ENCODE assay signal across 7 cellular contexts in the genomic region with DNA sequence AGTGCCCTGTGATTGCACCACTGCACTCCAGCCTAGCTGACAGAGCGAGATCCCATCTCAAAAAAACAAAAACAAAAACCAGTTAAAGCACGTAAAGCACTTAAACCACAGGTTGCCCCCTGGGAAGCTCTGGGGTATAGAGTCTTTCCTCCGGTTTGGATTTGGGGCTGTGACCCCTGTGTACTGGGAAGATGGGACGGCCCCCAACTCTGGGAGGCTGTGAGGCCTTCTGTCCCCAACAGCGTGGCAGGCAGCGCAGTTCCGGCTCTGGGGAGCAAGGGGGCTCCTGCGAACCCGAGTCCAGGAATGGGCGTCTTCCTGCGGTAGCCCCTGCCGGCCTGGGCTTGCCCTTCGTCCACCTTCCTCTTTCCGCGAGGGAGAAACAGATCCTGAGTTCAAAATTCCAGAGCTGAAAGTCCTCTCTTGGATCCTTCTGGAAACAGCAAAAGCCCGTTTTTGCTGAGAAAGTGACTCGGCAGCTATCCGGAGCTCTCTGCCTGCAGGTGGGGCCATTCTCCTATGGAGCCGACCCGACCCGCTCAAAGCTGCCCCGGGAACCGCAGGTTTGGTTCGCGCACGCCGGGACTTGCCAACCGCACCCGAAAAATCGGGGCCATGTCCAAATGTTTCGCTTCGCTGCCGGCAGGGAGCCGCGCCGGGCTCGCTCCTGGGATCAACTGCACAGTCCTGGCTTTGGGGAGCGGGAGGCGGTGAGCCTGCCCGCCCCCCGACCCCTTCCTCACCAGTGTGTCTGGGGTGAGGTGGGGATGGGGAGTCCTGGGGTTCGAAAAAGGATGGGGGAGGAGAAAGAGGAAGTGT. TPM values are rescaled to one million over a fixed set of nuclear protein-coding genes. Genes with fewer than 3 reads are reported as not detected.
DNase-seq lines count a peak whose midpoint lies in the region; ATAC-seq and TF ChIP-seq lines count a peak whose summit lies in the region.

No MANE protein-coding gene starts in this region.

- in situ Hi-C loops in GM13977 (cut with MboI; ENCODE audit: low pct_unique_long_range_greater_than_20kb, low sequenced_read_pairs, unreplicated experiment) = no loop called here

- WGBS in heart left ventricle, 4 donors = 8 to 21% (median 14%) methylated on average over 22 to 42 of the region's 42 CpGs
- 9% methylated on average over 42 of the region's 42 CpGs for WGBS in aorta, 2 donors

- H3K4me1 Mint-ChIP-seq in activated naive CD8-positive, alpha-beta T cell treated with anti-CD3 and anti-CD28 coated beads for 36 hours = peaks cover 9% of the 10 kb centered on the region

- H3K27me3 ChIP-seq in heart left ventricle (peaks cover 0 to 6% (median 0%) of the 10 kb centered on the region in 9 donors), aorta (ENCODE audit: control insufficient read depth in 1 of 2, insufficient read depth in 2 of 2, low read length in 1 of 2) (no peaks in the 10 kb centered on the region)

- H3K9me3 Mint-ChIP-seq in activated naive CD8-positive, alpha-beta T cell treated with anti-CD3 and anti-CD28 coated beads for 36 hours = no peaks in the 10 kb centered on the region

- peak overlapping the region; percentile 73 for H3K4me3 Mint-ChIP-seq in activated naive CD8-positive, alpha-beta T cell treated with anti-CD3 and anti-CD28 coated beads for 36 hours

- H3K36me3 Mint-ChIP-seq in activated naive CD8-positive, alpha-beta T cell treated with anti-CD3 and anti-CD28 coated beads for 36 hours = no peaks in the 10 kb centered on the region

- no peak overlapping the region for H3K27ac Mint-ChIP-seq in activated naive CD8-positive, alpha-beta T cell treated with anti-CD3 and anti-CD28 coated beads for 36 hours

- H3K4me1 ChIP-seq in heart left ventricle = peaks cover 0 to 28% (median 13%) of the 10 kb centered on the region in 12 donors
- H3K4me1 ChIP-seq in aorta (ENCODE audit: control insufficient read depth in 1 of 2, insufficient read depth in 2 of 2, low read length in 2 of 2) = no peaks in the 10 kb centered on the region

- ATAC-seq in heart left ventricle (peak; percentile 50 to 87 (median 80)), aorta (ENCODE audit: low FRiP score) (peak; percentile 79), HG02840 (IDR thresholded peaks at IDR 0.05; ENCODE audit: low FRiP score, unreplicated experiment) (no peak)

- no peak for TF ChIP-seq POLR2A in heart left ventricle (IDR thresholded peaks at IDR 0.05)

- peak; percentile 80 for DNase-seq in GM13977 (ENCODE audit: low spot score)
- DNase-seq in RPMI8226 = peak; percentile 71
- DNase-seq in activated naive CD8-positive, alpha-beta T cell treated with anti-CD3 and anti-CD28 coated beads for 36 hours = peak; percentile 61
- peak; percentile 48 to 81 (median 67) for DNase-seq in heart left ventricle
- DNase-seq in posterior vena cava (ENCODE audit: low spot score) = peak; percentile 90
- peak; percentile 79 to 88 for DNase-seq in aorta

- peak overlapping the region; percentile 3 to 62 (median 51) for H3K4me3 ChIP-seq in heart left ventricle
- H3K4me3 ChIP-seq in aorta (ENCODE audit: low read length in 2 of 2) = no peak overlapping the region

- peak overlapping the region in 6 of 12 donors; percentile 17 to 66 (median 48) for H3K27ac ChIP-seq in heart left ventricle
- H3K27ac ChIP-seq in aorta (ENCODE audit: low read depth in 1 of 2, low read length in 2 of 2) = no peak overlapping the region

- peaks cover 0 to 5% (median 0%) of the 10 kb centered on the region in 12 donors for H3K9me3 ChIP-seq in heart left ventricle
- no peaks in the 10 kb centered on the region for H3K9me3 ChIP-seq in aorta (ENCODE audit: control insufficient read depth, low read length)

- H3K27me3 Mint-ChIP-seq in activated naive CD8-positive, alpha-beta T cell treated with anti-CD3 and anti-CD28 coated beads for 36 hours = peaks cover 28% of the 10 kb centered on the region

- TF ChIP-seq CTCF in GM13977 (IDR thresholded peaks at IDR 0.05; ENCODE audit: extremely low read depth, insufficient read depth, missing control alignments) (peak; percentile 51), heart left ventricle (IDR thresholded peaks at IDR 0.05) (peak in 10 of 12 donors; percentile 27 to 59 (median 47))

- H3K36me3 ChIP-seq in heart left ventricle = no peaks in the 10 kb centered on the region
- H3K36me3 ChIP-seq in aorta (ENCODE audit: control insufficient read depth in 1 of 2, insufficient read depth in 2 of 2, low read length in 1 of 2) = no peaks in the 10 kb centered on the region

- intact Hi-C loops in heart left ventricle (cut with DNase I) (no loop called here), posterior vena cava (cut with DNase I) (no loop called here), aorta (cut with DNase I) (loop anchor here (1.0 to 5.0 kb wide), 2 partner anchors 90 to 92 kb away; no protein-coding TSS in a partner anchor)

RNA-seq across cellular contexts. Expression of a gene that starts 36.3 kb away (rescaled TPM):
- 10 to 100 TPM; 73.8 to 74.5 TPM for total RNA-seq in activated naive CD8-positive, alpha-beta T cell treated with anti-CD3 and anti-CD28 coated beads for 36 hours
- 1 to 10 TPM; 3.2 to 9.0 (median 4.2) TPM for total RNA-seq in heart left ventricle
- 1 to 10 TPM; 4.3 to 6.7 TPM for polyA plus RNA-seq in heart left ventricle
- total RNA-seq in posterior vena cava = 1 to 10 TPM; 6.0 to 6.1 TPM
- 1 to 10 TPM; 3.4 to 9.2 TPM for total RNA-seq in aorta
- polyA plus RNA-seq in aorta = 1 to 10 TPM; 3.0 to 4.1 TPM

RNA-seq across cellular contexts. Expression of a gene that starts 43.8 kb away (rescaled TPM):
- 10 to 100 TPM; 57.9 to 66.7 TPM for total RNA-seq in activated naive CD8-positive, alpha-beta T cell treated with anti-CD3 and anti-CD28 coated beads for 36 hours
- 100 to 1,000 TPM in 2 of 9 donors, 10 to 100 TPM in 7; 67.8 to 139 (median 86.1) TPM for total RNA-seq in heart left ventricle
- 100 to 1,000 TPM in 1 of 2 donors, 10 to 100 TPM in 1; 69.6 to 114 TPM for polyA plus RNA-seq in heart left ventricle
- total RNA-seq in posterior vena cava = 100 to 1,000 TPM; 142 to 144 TPM
- total RNA-seq in aorta = 100 to 1,000 TPM; 109 to 137 TPM
- 10 to 100 TPM; 75.5 to 96.3 TPM for polyA plus RNA-seq in aorta

RNA-seq across cellular contexts. Expression of a gene that starts 55.5 kb away (rescaled TPM):
- total RNA-seq in activated naive CD8-positive, alpha-beta T cell treated with anti-CD3 and anti-CD28 coated beads for 36 hours = not detected
- total RNA-seq in heart left ventricle (not detected), posterior vena cava (not detected), aorta (not detected)
- polyA plus RNA-seq in heart left ventricle (not detected), aorta (not detected)

Comparison
In these comparisons a context has a peak if more than half of its experiments do, and no peak if none do; other contexts are left out.
1. H3K4me3 ChIP-seq: peak in heart left ventricle (12 of 12); none in aorta (0 of 2).
2. RNA of a gene that starts 36.3 kb away (total RNA-seq): 73.8 to 74.5 TPM in activated naive CD8-positive, alpha-beta T cell treated with anti-CD3 and anti-CD28 coated beads for 36 hours; 3.4 to 9.2 TPM in aorta, 6.0 to 6.1 TPM in posterior vena cava and 3.2 to 9.0 TPM in heart left ventricle; every median in the first group is over 4 times any median in the second.
3. intact Hi-C loops: an anchor here in aorta (1.0 to 5.0 kb wide); none called in heart left ventricle and posterior vena cava.
4. Peak in every context shown above with its lines, with median percentiles within 50 percentile points of each other: DNase-seq.